ENCODE assay signal across 10 cellular contexts in genomic region chr12:6469092-6469491, GRCh38. TPM values are rescaled to one million over a fixed set of nuclear protein-coding genes. Genes with fewer than 3 reads are reported as not detected.
A peak's percentile ranks its signal among the peaks of the same experiment; 100 is the strongest.
DNase-seq lines count a peak whose midpoint lies in the region; ATAC-seq and TF ChIP-seq lines count a peak whose summit lies in the region.
"Had no signal": no experiment of that assay in that cellular context is flagged by ENCODE, and none has a peak within 500 bp of the region (broad histone marks: within the 10 kb centered on the region; RNA-seq: fewer than 3 reads in every experiment).

No MANE protein-coding gene starts in this region.

- H3K4me1 ChIP-seq in spleen = peaks cover 32 to 73% (median 64%) of the 10 kb centered on the region in 6 donors

- ATAC-seq in HG03442 (IDR thresholded peaks at IDR 0.05; ENCODE audit: unreplicated experiment) = no peak
- no peak for ATAC-seq in HG02763 (IDR thresholded peaks at IDR 0.05; ENCODE audit: unreplicated experiment)
- no peak for ATAC-seq in left ventricle myocardium superior

- H3K9ac ChIP-seq in SK-N-MC (ENCODE audit: insufficient read length) = no peak overlapping the region

- H3K4me3 Mint-ChIP-seq in T-helper 2 cell treated with Interferon-gamma antibody and Interleukin-4, amounts not matched to agents 5 μg/mL and 100 μg/mL, for 36 hours = peak overlapping the region; percentile 90

- peak overlapping the region; percentile 89 for H3K4me3 ChIP-seq in SK-N-MC
- peak overlapping the region; percentile 84 for H3K4me3 ChIP-seq in fibroblast of pulmonary artery (replicated peaks; ENCODE audit: low read depth, low read length)
- peak overlapping the region; percentile 64 to 94 (median 79) for H3K4me3 ChIP-seq in spleen

- TF ChIP-seq POLR2A in spleen (IDR thresholded peaks at IDR 0.05) = no peak

- H3K36me3 ChIP-seq in SK-N-MC (ENCODE audit: insufficient read depth, low read length) (peaks cover 6% of the 10 kb centered on the region), spleen (peaks cover 0 to 46% (median 18%) of the 10 kb centered on the region in 6 donors)

- H3K4me1 Mint-ChIP-seq in T-helper 2 cell treated with Interferon-gamma antibody and Interleukin-4, amounts not matched to agents 5 μg/mL and 100 μg/mL, for 36 hours (ENCODE audit: low read depth) = peaks cover 56% of the 10 kb centered on the region

- intact Hi-C loops in spleen (cut with DNase I; ENCODE audit: low total_unique reads) = loop anchor here (10.0 kb wide), 1 partner anchor 134 kb away; no protein-coding TSS in a partner anchor
- intact Hi-C loops in left ventricle myocardium superior (cut with micrococcal nuclease) = loop anchor here (5.0 kb wide), 1 partner anchor 47 kb away; no protein-coding TSS in a partner anchor

- H3K9me3 ChIP-seq in SK-N-MC (ENCODE audit: low read depth, low read length) = no peaks in the 10 kb centered on the region
- H3K9me3 ChIP-seq in spleen = no peaks in the 10 kb centered on the region

- H3K9me3 Mint-ChIP-seq in T-helper 2 cell treated with Interferon-gamma antibody and Interleukin-4, amounts not matched to agents 5 μg/mL and 100 μg/mL, for 36 hours = no peaks in the 10 kb centered on the region

- H3K27ac Mint-ChIP-seq in T-helper 2 cell treated with Interferon-gamma antibody and Interleukin-4, amounts not matched to agents 5 μg/mL and 100 μg/mL, for 36 hours = peak overlapping the region; percentile 90

- no peak for TF ChIP-seq CTCF in fibroblast of pulmonary artery (IDR thresholded peaks at IDR 0.05; ENCODE audit: low read length, missing control alignments)
- TF ChIP-seq CTCF in spleen (IDR thresholded peaks at IDR 0.05 in 8 of 11, conservative IDR thresholded peaks at IDR 0.05 in 3 of 11) = no peak

- H3K27me3 ChIP-seq in spleen (replicated peaks in 1 of 7) = no peaks in the 10 kb centered on the region

- H3K27me3 Mint-ChIP-seq in T-helper 2 cell treated with Interferon-gamma antibody and Interleukin-4, amounts not matched to agents 5 μg/mL and 100 μg/mL, for 36 hours (ENCODE audit: low read depth) = no peaks in the 10 kb centered on the region

- no peak for DNase-seq in T-helper 2 cell treated with Interferon-gamma antibody and Interleukin-4, amounts not matched to agents 5 μg/mL and 100 μg/mL, for 36 hours (ENCODE audit: low spot score)
- no peak for DNase-seq in T-helper 2 cell
- DNase-seq in SK-N-MC (ENCODE audit: low read depth, low spot score) = no peak
- DNase-seq in fibroblast of pulmonary artery (ENCODE audit: low read depth) = no peak
- DNase-seq in spleen = no peak
- DNase-seq in left ventricle myocardium superior = no peak
- DNase-seq: NCI-H1436 had no signal

- no peak overlapping the region for H3K27ac ChIP-seq in SK-N-MC
- peak overlapping the region in 5 of 8 donors; percentile 90 to 97 (median 94) for H3K27ac ChIP-seq in spleen

- peaks cover 51% of the 10 kb centered on the region for H3K36me3 Mint-ChIP-seq in T-helper 2 cell treated with Interferon-gamma antibody and Interleukin-4, amounts not matched to agents 5 μg/mL and 100 μg/mL, for 36 hours (ENCODE audit: low read depth)

- WGBS in spleen, 5 donors = 62 to 73% (median 66%) methylated on average over 6 of the region's 6 CpGs

RNA-seq across cellular contexts. Expression of gene VAMP1, which starts 1.4 kb away (rescaled TPM):
- total RNA-seq in spleen (10 to 100 TPM; 18.5 to 32.5 (median 24.2) TPM), left ventricle myocardium superior (3.6 TPM)
- polyA plus RNA-seq in spleen = 10 to 100 TPM; 11.0 to 20.7 (median 17.9) TPM

RNA-seq across cellular contexts. Expression of gene TAPBPL, which starts 17.2 kb away (rescaled TPM):
- 10 to 100 TPM; 35.6 to 50.1 (median 42.0) TPM for total RNA-seq in spleen
- polyA plus RNA-seq in spleen = 10 to 100 TPM; 15.0 to 17.1 (median 15.9) TPM
- total RNA-seq in left ventricle myocardium superior = 13.1 TPM

RNA-seq across cellular contexts. Expression of gene MRPL51, which starts 24.0 kb away (rescaled TPM):
- total RNA-seq in spleen (10 to 100 TPM; 34.0 to 94.0 (median 89.3) TPM), left ventricle myocardium superior (275 TPM)
- polyA plus RNA-seq in spleen = 100 to 1,000 TPM in 2 of 3 donors, 10 to 100 TPM in 1; 73.4 to 137 (median 109) TPM

RNA-seq across cellular contexts. Expression of gene CD27, which starts 24.3 kb away (rescaled TPM):
- total RNA-seq in spleen (10 to 100 TPM; 49.2 to 97.2 (median 59.2) TPM), left ventricle myocardium superior (0.20 TPM)
- polyA plus RNA-seq in spleen = 100 to 1,000 TPM; 128 to 193 (median 178) TPM
- total RNA-seq: renal cortical epithelial cell had no signal

RNA-seq across cellular contexts. Expression of gene NCAPD2, which starts 24.8 kb away (rescaled TPM):
- 10 to 100 TPM; 29.9 to 49.2 (median 39.6) TPM for total RNA-seq in spleen
- polyA plus RNA-seq in spleen = 10 to 100 TPM; 12.0 to 14.1 (median 14.0) TPM
- total RNA-seq in left ventricle myocardium superior = 13.1 TPM
